ENCODE assay signal across 14 cellular contexts in the genomic region with DNA sequence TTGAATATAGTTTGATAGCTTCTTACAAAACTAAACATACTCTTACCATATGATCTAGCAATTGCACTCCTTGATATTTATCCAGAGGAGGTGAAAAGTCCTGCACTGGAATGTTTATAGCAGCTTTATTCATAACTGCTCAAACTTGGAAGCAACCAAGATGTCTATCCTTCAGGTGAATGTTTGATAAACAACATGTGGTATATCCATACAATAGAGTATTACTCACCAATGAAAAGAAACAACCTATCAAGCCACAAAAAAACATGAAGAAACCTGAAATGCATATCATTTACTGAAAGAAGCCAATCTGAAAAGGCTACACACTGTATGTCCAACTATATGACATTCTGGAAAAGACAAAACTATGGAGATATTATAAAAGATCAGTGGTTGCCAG. TPM values are rescaled to one million over a fixed set of nuclear protein-coding genes. Genes with fewer than 3 reads are reported as not detected.
DNase-seq lines count a peak whose midpoint lies in the region; ATAC-seq, FAIRE-seq and TF ChIP-seq lines count a peak whose summit lies in the region.
"Had no signal": no experiment of that assay in that cellular context is flagged by ENCODE, and none has a peak within 500 bp of the region (broad histone marks: within the 10 kb centered on the region; RNA-seq: fewer than 3 reads in every experiment).

No MANE protein-coding gene starts in this region.

- peaks cover 31% of the 10 kb centered on the region for H3K4me1 Mint-ChIP-seq in T-helper 1 cell treated with Interleukin-12 subunit alpha and Interleukin-12 subunit beta and Interleukin-4 antibody, amounts not matched to agents 30 μg/mL and 1 μg/mL, for 36 hours (ENCODE audit: low read depth)
- peaks cover 64% of the 10 kb centered on the region for H3K4me1 Mint-ChIP-seq in stimulated activated naive CD8-positive, alpha-beta T cell treated with anti-CD3 and anti-CD28 coated beads, Interleukin-15, Interleukin-2, amounts not matched to agents 100 ng/mL and 50 ng/mL, for 24 hours (ENCODE audit: low read depth)
- H3K4me1 Mint-ChIP-seq in activated T-helper 17 cell treated with anti-CD3 and anti-CD28 coated beads, Interleukin-2, amount 50 U/mL, for 72 hours, result peaks cover 33% of the 10 kb centered on the region
- H3K4me1 Mint-ChIP-seq in endothelial cell (ENCODE audit: unreplicated experiment), result peaks cover 5% of the 10 kb centered on the region

- FAIRE-seq in D721Med (lab: Jason Lieb, UNC), result no peak

- H3K36me3 Mint-ChIP-seq in T-helper 1 cell treated with Interleukin-12 subunit alpha and Interleukin-12 subunit beta and Interleukin-4 antibody, amounts not matched to agents 30 μg/mL and 1 μg/mL, for 36 hours (ENCODE audit: low read depth), result peaks cover 22% of the 10 kb centered on the region
- H3K36me3 Mint-ChIP-seq in stimulated activated naive CD8-positive, alpha-beta T cell treated with anti-CD3 and anti-CD28 coated beads, Interleukin-15, Interleukin-2, amounts not matched to agents 100 ng/mL and 50 ng/mL, for 24 hours (ENCODE audit: low read depth), result peaks cover 38% of the 10 kb centered on the region
- H3K36me3 Mint-ChIP-seq in activated T-helper 17 cell treated with anti-CD3 and anti-CD28 coated beads, Interleukin-2, amount 50 U/mL, for 72 hours (ENCODE audit: low read depth), result peaks cover 86% of the 10 kb centered on the region
- peaks cover 12% of the 10 kb centered on the region for H3K36me3 Mint-ChIP-seq in endothelial cell (ENCODE audit: low read depth, unreplicated experiment)

- TF ChIP-seq CTCF in endothelial cell (IDR thresholded peaks at IDR 0.05; ENCODE audit: unreplicated experiment) (no peak), D721Med (IDR thresholded peaks at IDR 0.05; ENCODE audit: insufficient read depth, missing control alignments) (no peak)

- DNase-seq in T-helper 1 cell (no peak), endothelial cell (ENCODE audit: low spot score) (no peak), LoVo (ENCODE audit: low spot score) (no peak), D721Med (ENCODE audit: insufficient read length, low spot score) (no peak)
- no peak for DNase-seq in stimulated activated naive CD8-positive, alpha-beta T cell treated with anti-CD3 and anti-CD28 coated beads, Interleukin-15, Interleukin-2, amounts not matched to agents 100 U/mL and 50 U/mL, for 24 hours
- DNase-seq: 8988T; BE2C; C1 segment of cervical spinal cord; CD4-positive, CD25-positive, alpha-beta regulatory T cell; DMS79 treated with DMSO at 0.1 percent for 48 hours; GF-D8 had no signal

- no peaks in the 10 kb centered on the region for H3K27me3 Mint-ChIP-seq in T-helper 1 cell treated with Interleukin-12 subunit alpha and Interleukin-12 subunit beta and Interleukin-4 antibody, amounts not matched to agents 30 μg/mL and 1 μg/mL, for 36 hours (ENCODE audit: low read depth)
- H3K27me3 Mint-ChIP-seq in stimulated activated naive CD8-positive, alpha-beta T cell treated with anti-CD3 and anti-CD28 coated beads, Interleukin-15, Interleukin-2, amounts not matched to agents 100 ng/mL and 50 ng/mL, for 24 hours, result no peaks in the 10 kb centered on the region
- H3K27me3 Mint-ChIP-seq in activated T-helper 17 cell treated with anti-CD3 and anti-CD28 coated beads, Interleukin-2, amount 50 U/mL, for 72 hours, result no peaks in the 10 kb centered on the region
- no peaks in the 10 kb centered on the region for H3K27me3 Mint-ChIP-seq in endothelial cell (ENCODE audit: unreplicated experiment)
- H3K27me3 Mint-ChIP-seq: CD4-positive, CD25-positive, alpha-beta regulatory T cell had no signal

- H3K4me3 Mint-ChIP-seq in T-helper 1 cell treated with Interleukin-12 subunit alpha and Interleukin-12 subunit beta and Interleukin-4 antibody, amounts not matched to agents 30 μg/mL and 1 μg/mL, for 36 hours, result no peak overlapping the region
- no peak overlapping the region for H3K4me3 Mint-ChIP-seq in stimulated activated naive CD8-positive, alpha-beta T cell treated with anti-CD3 and anti-CD28 coated beads, Interleukin-15, Interleukin-2, amounts not matched to agents 100 ng/mL and 50 ng/mL, for 24 hours
- H3K4me3 Mint-ChIP-seq in activated T-helper 17 cell treated with anti-CD3 and anti-CD28 coated beads, Interleukin-2, amount 50 U/mL, for 72 hours, result peak overlapping the region; percentile 10
- peak overlapping the region; percentile 73 for H3K4me3 Mint-ChIP-seq in endothelial cell (ENCODE audit: unreplicated experiment)
- H3K4me3 Mint-ChIP-seq: CD4-positive, CD25-positive, alpha-beta regulatory T cell had no signal

- ATAC-seq in stimulated activated naive CD8-positive, alpha-beta T cell treated with anti-CD3 and anti-CD28 coated beads, Interleukin-15, Interleukin-2, amounts not matched to agents 100 U/mL and 50 U/mL, for 24 hours, result no peak
- ATAC-seq in activated T-helper 17 cell treated with anti-CD3 and anti-CD28 coated beads, Interleukin-2, amount 50 U/mL, for 72 hours (replicated peaks), result no peak

- peak overlapping the region; percentile 4 for H3K27ac Mint-ChIP-seq in T-helper 1 cell treated with Interleukin-12 subunit alpha and Interleukin-12 subunit beta and Interleukin-4 antibody, amounts not matched to agents 30 μg/mL and 1 μg/mL, for 36 hours
- H3K27ac Mint-ChIP-seq in stimulated activated naive CD8-positive, alpha-beta T cell treated with anti-CD3 and anti-CD28 coated beads, Interleukin-15, Interleukin-2, amounts not matched to agents 100 ng/mL and 50 ng/mL, for 24 hours, result peak overlapping the region; percentile 74
- H3K27ac Mint-ChIP-seq in activated T-helper 17 cell treated with anti-CD3 and anti-CD28 coated beads, Interleukin-2, amount 50 U/mL, for 72 hours, result no peak overlapping the region
- H3K27ac Mint-ChIP-seq in endothelial cell (ENCODE audit: unreplicated experiment), result no peak overlapping the region
- H3K27ac Mint-ChIP-seq: CD4-positive, CD25-positive, alpha-beta regulatory T cell had no signal

- H3K9me3 Mint-ChIP-seq in T-helper 1 cell treated with Interleukin-12 subunit alpha and Interleukin-12 subunit beta and Interleukin-4 antibody, amounts not matched to agents 30 μg/mL and 1 μg/mL, for 36 hours, result peaks cover 4% of the 10 kb centered on the region
- no peaks in the 10 kb centered on the region for H3K9me3 Mint-ChIP-seq in stimulated activated naive CD8-positive, alpha-beta T cell treated with anti-CD3 and anti-CD28 coated beads, Interleukin-15, Interleukin-2, amounts not matched to agents 100 ng/mL and 50 ng/mL, for 24 hours
- no peaks in the 10 kb centered on the region for H3K9me3 Mint-ChIP-seq in activated T-helper 17 cell treated with anti-CD3 and anti-CD28 coated beads, Interleukin-2, amount 50 U/mL, for 72 hours
- H3K9me3 Mint-ChIP-seq in endothelial cell (ENCODE audit: unreplicated experiment), result no peaks in the 10 kb centered on the region

RNA-seq across cellular contexts. Expression of a gene that starts 16.1 kb away (rescaled TPM):
- total RNA-seq in activated T-helper 17 cell treated with anti-CD3 and anti-CD28 coated beads, Interleukin-2, amount 50 U/mL, for 72 hours, result 100 to 1,000 TPM; 179 to 429 TPM
- total RNA-seq in endothelial cell (ENCODE audit: unreplicated experiment), result 160 TPM

RNA-seq across cellular contexts. Expression of a gene that starts 50.9 kb away (rescaled TPM):
- 1 to 10 TPM; 2.5 to 6.1 TPM for total RNA-seq in activated T-helper 17 cell treated with anti-CD3 and anti-CD28 coated beads, Interleukin-2, amount 50 U/mL, for 72 hours
- total RNA-seq in endothelial cell (ENCODE audit: unreplicated experiment), result 334 TPM

Comparison
In these comparisons a context has a peak if more than half of its experiments do, and no peak if none do; other contexts are left out.
1. H3K27ac Mint-ChIP-seq: peak in T-helper 1 cell treated with Interleukin-12 subunit alpha and Interleukin-12 subunit beta and Interleukin-4 antibody, amounts not matched to agents 30 μg/mL and 1 μg/mL, for 36 hours (single experiment) and stimulated activated naive CD8-positive, alpha-beta T cell treated with anti-CD3 and anti-CD28 coated beads, Interleukin-15, Interleukin-2, amounts not matched to agents 100 ng/mL and 50 ng/mL, for 24 hours (single experiment); none in activated T-helper 17 cell treated with anti-CD3 and anti-CD28 coated beads, Interleukin-2, amount 50 U/mL, for 72 hours (single experiment) and endothelial cell (single experiment).
2. H3K4me3 Mint-ChIP-seq: peak in activated T-helper 17 cell treated with anti-CD3 and anti-CD28 coated beads, Interleukin-2, amount 50 U/mL, for 72 hours (single experiment) and endothelial cell (single experiment); none in T-helper 1 cell treated with Interleukin-12 subunit alpha and Interleukin-12 subunit beta and Interleukin-4 antibody, amounts not matched to agents 30 μg/mL and 1 μg/mL, for 36 hours (single experiment) and stimulated activated naive CD8-positive, alpha-beta T cell treated with anti-CD3 and anti-CD28 coated beads, Interleukin-15, Interleukin-2, amounts not matched to agents 100 ng/mL and 50 ng/mL, for 24 hours (single experiment).
3. RNA of a gene that starts 50.9 kb away (total RNA-seq): 334 TPM in endothelial cell (single experiment); 2.5 to 6.1 TPM in activated T-helper 17 cell treated with anti-CD3 and anti-CD28 coated beads, Interleukin-2, amount 50 U/mL, for 72 hours; every median in the first group is over 10 times any median in the second.